14 cellular contexts compared by ENCODE assay signal in genomic region chr3:171189394-171189793, GRCh38.
DNase-seq lines count a peak whose midpoint lies in the region; ATAC-seq and TF ChIP-seq lines count a peak whose summit lies in the region.
"Had no signal": no experiment of that assay in that cellular context is flagged by ENCODE, and none has a peak within 500 bp of the region (broad histone marks: within the 10 kb centered on the region; RNA-seq: fewer than 3 reads in every experiment).

No MANE protein-coding gene starts in this region.

- peaks cover 19% of the 10 kb centered on the region for H3K4me1 Mint-ChIP-seq in MCF 10A (ENCODE audit: insufficient read depth, unreplicated experiment)
- H3K4me1 Mint-ChIP-seq in stimulated activated naive CD8-positive, alpha-beta T cell treated with anti-CD3 and anti-CD28 coated beads, Interleukin-15, Interleukin-2, amounts not matched to agents 100 ng/mL and 50 ng/mL, for 24 hours (ENCODE audit: low read depth) = peaks cover 51% of the 10 kb centered on the region
- H3K4me1 Mint-ChIP-seq: naive B cell had no signal

- CTCF ChIA-PET in MCF 10A (lab: Yijun Ruan, JAX) = interaction anchor here (0.5 to 5.7 kb wide), 11 partner anchors 34 to 646 kb away, joined by 3 to 64 read pairs (median 3); no protein-coding TSS in a partner anchor

- no peak for TF ChIP-seq CTCF in MCF 10A (IDR thresholded peaks at IDR 0.05; ENCODE audit: unreplicated experiment)
- no peak for TF ChIP-seq CTCF in breast epithelium (IDR thresholded peaks at IDR 0.05)

- H3K36me3 ChIP-seq in breast epithelium = no peaks in the 10 kb centered on the region
- H3K36me3 ChIP-seq: left ventricle myocardium inferior had no signal

- H3K9me3 ChIP-seq in breast epithelium = no peaks in the 10 kb centered on the region
- H3K9me3 ChIP-seq: left ventricle myocardium inferior had no signal

- TF ChIP-seq POLR2A in breast epithelium (IDR thresholded peaks at IDR 0.05) = no peak

- no TSS peak for BruUV-seq in MCF 10A (replicated peaks; lab: Mats Ljungman, UMichigan)

- no peaks in the 10 kb centered on the region for H3K27me3 Mint-ChIP-seq in MCF 10A (ENCODE audit: insufficient read depth, unreplicated experiment)
- no peaks in the 10 kb centered on the region for H3K27me3 Mint-ChIP-seq in stimulated activated naive CD8-positive, alpha-beta T cell treated with anti-CD3 and anti-CD28 coated beads, Interleukin-15, Interleukin-2, amounts not matched to agents 100 ng/mL and 50 ng/mL, for 24 hours
- H3K27me3 Mint-ChIP-seq: naive B cell had no signal

- intact Hi-C loops in MCF 10A (cut with micrococcal nuclease) = loop anchor here (10.0 kb wide), 1 partner anchor 645 kb away; no protein-coding TSS in a partner anchor
- intact Hi-C loops in breast epithelium (cut with DNase I; ENCODE audit: low total_unique reads) = no loop called here

- H3K27ac ChIP-seq in breast epithelium = no peak overlapping the region
- H3K27ac ChIP-seq: left ventricle myocardium inferior had no signal

- H3K4me3 Mint-ChIP-seq in MCF 10A (ENCODE audit: unreplicated experiment) = no peak overlapping the region
- H3K4me3 Mint-ChIP-seq in stimulated activated naive CD8-positive, alpha-beta T cell treated with anti-CD3 and anti-CD28 coated beads, Interleukin-15, Interleukin-2, amounts not matched to agents 100 ng/mL and 50 ng/mL, for 24 hours = no peak overlapping the region
- H3K4me3 Mint-ChIP-seq: naive B cell had no signal

- H3K9me3 Mint-ChIP-seq in MCF 10A (ENCODE audit: unreplicated experiment) = no peaks in the 10 kb centered on the region
- H3K9me3 Mint-ChIP-seq in stimulated activated naive CD8-positive, alpha-beta T cell treated with anti-CD3 and anti-CD28 coated beads, Interleukin-15, Interleukin-2, amounts not matched to agents 100 ng/mL and 50 ng/mL, for 24 hours = no peaks in the 10 kb centered on the region
- H3K9me3 Mint-ChIP-seq: naive B cell had no signal

- H3K36me3 Mint-ChIP-seq in MCF 10A (ENCODE audit: insufficient read depth, unreplicated experiment) = no peaks in the 10 kb centered on the region
- peaks cover 14% of the 10 kb centered on the region for H3K36me3 Mint-ChIP-seq in stimulated activated naive CD8-positive, alpha-beta T cell treated with anti-CD3 and anti-CD28 coated beads, Interleukin-15, Interleukin-2, amounts not matched to agents 100 ng/mL and 50 ng/mL, for 24 hours (ENCODE audit: low read depth)
- H3K36me3 Mint-ChIP-seq: naive B cell had no signal

- peak overlapping the region; percentile 23 for H3K27ac Mint-ChIP-seq in MCF 10A (ENCODE audit: low read depth, unreplicated experiment)
- peak overlapping the region; percentile 62 for H3K27ac Mint-ChIP-seq in stimulated activated naive CD8-positive, alpha-beta T cell treated with anti-CD3 and anti-CD28 coated beads, Interleukin-15, Interleukin-2, amounts not matched to agents 100 ng/mL and 50 ng/mL, for 24 hours
- H3K27ac Mint-ChIP-seq: naive B cell had no signal

- no peaks in the 10 kb centered on the region for H3K27me3 ChIP-seq in breast epithelium

- POLR2A ChIA-PET in MCF 10A (lab: Yijun Ruan, JAX) = interaction anchor here (0.6 to 1.3 kb wide), 3 partner anchors 97 to 191 kb away, joined by 3 to 4 read pairs (median 4); no protein-coding TSS in a partner anchor

- ATAC-seq in GM21447 (IDR thresholded peaks at IDR 0.05; ENCODE audit: unreplicated experiment) (peak; percentile 44), HG03378 (IDR thresholded peaks at IDR 0.05; ENCODE audit: unreplicated experiment) (peak; percentile 74)

- H3K4me1 ChIP-seq in breast epithelium = no peaks in the 10 kb centered on the region

- DNase-seq in MCF 10A (ENCODE audit: unreplicated experiment) (no peak), breast epithelium (ENCODE audit: low spot score in 2 of 2) (no peak), activated gamma-delta T cell (lab: John Stamatoyannopoulos, UW) (no peak), SHP77 treated with DMSO at 0.1 percent for 48 hours (lab: John Stamatoyannopoulos, UW) (no peak), NCI-H345 (lab: John Stamatoyannopoulos, UW) (no peak)
- DNase-seq: amygdala, Karpas-422, left ventricle myocardium inferior, naive B cell, NCI-H1694, NCI-H510A treated with DMSO at 0.1 percent for 48 hours had no signal

- H3K4me3 ChIP-seq in breast epithelium = no peak overlapping the region
- H3K4me3 ChIP-seq: left ventricle myocardium inferior had no signal
